Comparison of ENCODE assay signal across 11 cellular contexts in the genomic region with DNA sequence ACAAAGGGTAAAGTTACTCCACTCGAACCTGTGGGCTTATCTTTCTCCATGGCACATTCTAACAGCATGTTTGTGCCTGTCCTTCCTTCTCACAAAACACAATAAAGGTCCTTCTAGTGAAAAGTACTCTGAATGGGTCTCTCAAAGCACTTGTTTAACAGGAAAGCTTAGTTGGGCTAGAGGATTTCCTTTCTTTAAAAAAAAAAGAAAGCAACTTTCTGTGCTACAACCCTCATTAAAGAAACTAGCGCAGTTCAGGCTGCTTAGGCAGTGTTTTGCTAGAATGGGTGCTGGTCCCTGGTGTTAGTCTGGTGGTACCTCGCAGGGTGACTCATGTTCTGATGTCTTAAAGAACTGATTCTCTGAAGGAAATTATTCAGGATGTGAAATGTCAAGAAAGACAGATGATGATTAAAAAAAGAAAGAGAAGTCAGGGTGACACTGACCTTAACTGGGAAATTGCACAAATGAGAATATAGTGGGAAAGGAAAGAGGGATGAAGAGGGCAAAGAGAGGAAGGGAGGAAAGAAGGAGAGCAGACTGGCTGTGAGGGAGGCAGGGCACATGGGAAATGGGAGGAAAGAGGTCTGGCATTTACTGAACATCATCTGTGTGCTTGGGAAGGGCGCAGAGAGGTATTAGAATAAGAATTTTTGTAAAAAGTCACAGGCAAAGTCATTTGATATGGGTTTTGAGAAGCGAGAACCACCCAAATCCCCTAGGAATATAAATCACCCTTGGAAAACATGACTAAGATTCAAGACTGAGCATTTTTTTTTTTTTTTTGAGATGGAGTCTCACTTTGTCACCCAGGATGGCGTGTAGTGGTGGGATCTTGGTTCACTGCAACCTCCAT.
DNase-seq lines count a peak whose midpoint lies in the region; ATAC-seq and TF ChIP-seq lines count a peak whose summit lies in the region.
"Had no signal": no experiment of that assay in that cellular context is flagged by ENCODE, and none has a peak within 500 bp of the region (broad histone marks: within the 10 kb centered on the region; RNA-seq: fewer than 3 reads in every experiment).

No MANE protein-coding gene starts in this region.

- DNase-seq in KG1 (lab: John Stamatoyannopoulos, UW) (peak; percentile 42), astrocyte of the spinal cord (ENCODE audit: low read depth, low spot score) (peak; percentile 59), iris pigment epithelial cell (ENCODE audit: low read depth) (peak; percentile 65), stromal cell of bone marrow (ENCODE audit: low read depth) (peak; percentile 29), DMS 273 (lab: John Stamatoyannopoulos, UW; ENCODE audit: unreplicated experiment) (no peak), SK-N-DZ (ENCODE audit: low spot score) (no peak)
- DNase-seq: activated CD4-positive, alpha-beta T cell treated with anti-CD3 and anti-CD28 coated beads, Interleukin-2, amount 50 U/mL, for 48 hours; RPMI8226 had no signal

- in situ Hi-C loops in astrocyte of the spinal cord (cut with HindIII; ENCODE audit: low sequenced_read_pairs), result no loop called here

- ATAC-seq in GM18511 (IDR thresholded peaks at IDR 0.05; ENCODE audit: unreplicated experiment), result no peak

- TF ChIP-seq CTCF in astrocyte of the spinal cord (IDR thresholded peaks at IDR 0.05; ENCODE audit: low read depth, low read length), result no peak

- H3K4me3 ChIP-seq in astrocyte of the spinal cord (ENCODE audit: low read depth, low read length), result no peak overlapping the region
- H3K4me3 ChIP-seq: cardiac muscle cell, MG63 had no signal

Comparison
In these comparisons a context has a peak if more than half of its experiments do, and no peak if none do; other contexts are left out.
1. DNase-seq: peak in KG1 (single experiment), astrocyte of the spinal cord (single experiment), iris pigment epithelial cell (single experiment) and stromal cell of bone marrow (single experiment); none in DMS 273 (single experiment) and SK-N-DZ (single experiment).